Comparison of ENCODE assay signal across 12 cellular contexts in genomic region chr5:132264546-132265335, GRCh38. TPM values are rescaled to one million over a fixed set of nuclear protein-coding genes. Genes with fewer than 3 reads are reported as not detected.
DNase-seq lines count a peak whose midpoint lies in the region; ATAC-seq and TF ChIP-seq lines count a peak whose summit lies in the region.
"Had no signal": no experiment of that assay in that cellular context is flagged by ENCODE, and none has a peak within 500 bp of the region (broad histone marks: within the 10 kb centered on the region; RNA-seq: fewer than 3 reads in every experiment).

No MANE protein-coding gene starts in this region.

- H3K4me3 Mint-ChIP-seq in HFFc6, result no peak overlapping the region
- H3K4me3 Mint-ChIP-seq in stimulated activated effector memory CD8-positive, alpha-beta T cell treated with anti-CD3 and anti-CD28 coated beads, Interleukin-12 subunit alpha, Interleukin-12 subunit beta, amount 100 ng/mL, for 72 hours, result no peak overlapping the region

- H3K36me3 ChIP-seq in ascending aorta (peaks cover 6 to 20% of the 10 kb centered on the region in 2 donors), lung (ENCODE audit: control insufficient read depth in 2 of 2, insufficient read depth in 2 of 2, low read length in 2 of 2) (no peaks in the 10 kb centered on the region)

- H3K4me3 ChIP-seq in ascending aorta (no peak overlapping the region), lung (no peak overlapping the region)

- 83 to 87% methylated on average over 4 of the region's 4 CpGs for WGBS in lung, 2 donors

- intact Hi-C loops in ascending aorta (cut with DNase I), result loop anchor here (2.0 to 5.0 kb wide), 2 partner anchors 30 to 103 kb away; partner anchors contain the start of genes SLC22A4 and SLC22A5

- H3K9me3 Mint-ChIP-seq in HFFc6, result no peaks in the 10 kb centered on the region
- H3K9me3 Mint-ChIP-seq in stimulated activated effector memory CD8-positive, alpha-beta T cell treated with anti-CD3 and anti-CD28 coated beads, Interleukin-12 subunit alpha, Interleukin-12 subunit beta, amount 100 ng/mL, for 72 hours, result no peaks in the 10 kb centered on the region

- H3K9me3 ChIP-seq in ascending aorta (no peaks in the 10 kb centered on the region), lung (ENCODE audit: control insufficient read depth in 2 of 2, insufficient read depth in 1 of 2, low read length in 1 of 2) (no peaks in the 10 kb centered on the region)

- DNase-seq in HFFc6 (no peak), ascending aorta (ENCODE audit: low spot score in 2 of 2) (peak in 1 of 2 donors; percentile 59), lung (ENCODE audit: low spot score) (peak; percentile 24)
- DNase-seq in stimulated activated effector memory CD8-positive, alpha-beta T cell treated with anti-CD3 and anti-CD28 coated beads, Interleukin-12 subunit alpha, Interleukin-12 subunit beta, amount 100 ng/mL, for 72 hours (ENCODE audit: low spot score in 2 of 2), result peak in 1 of 2 donors; percentile 40
- DNase-seq: activated CD4-positive, CD25-positive, alpha-beta regulatory T cell treated with anti-CD3 and anti-CD28 coated beads, Interleukin-2, amount 50 U/mL, for 72 hours; DND-41; NCI-H1436 treated with DMSO at 0.1 percent for 48 hours had no signal

- no peaks in the 10 kb centered on the region for H3K36me3 Mint-ChIP-seq in HFFc6 (ENCODE audit: low read depth)
- H3K36me3 Mint-ChIP-seq in stimulated activated effector memory CD8-positive, alpha-beta T cell treated with anti-CD3 and anti-CD28 coated beads, Interleukin-12 subunit alpha, Interleukin-12 subunit beta, amount 100 ng/mL, for 72 hours, result no peaks in the 10 kb centered on the region

- H3K4me1 ChIP-seq in ascending aorta, result peaks cover 24 to 54% of the 10 kb centered on the region in 2 donors
- H3K4me1 ChIP-seq in lung (ENCODE audit: control insufficient read depth in 2 of 2, insufficient read depth in 2 of 2, low read length in 2 of 2), result peaks cover 0 to 12% of the 10 kb centered on the region in 2 donors

- no peak for TF ChIP-seq POLR2A in GM18505 (IDR thresholded peaks at IDR 0.05; ENCODE audit: borderline replicate concordance, extremely low read depth, insufficient read depth, insufficient read length)

- H3K27me3 ChIP-seq in ascending aorta, result no peaks in the 10 kb centered on the region
- no peaks in the 10 kb centered on the region for H3K27me3 ChIP-seq in lung (ENCODE audit: control insufficient read depth, insufficient read depth)

- H3K27ac ChIP-seq in ascending aorta (peak overlapping the region; percentile 94 to 98), lung (ENCODE audit: low read depth in 1 of 2, low read length in 1 of 2) (no peak overlapping the region)

- H3K4me1 Mint-ChIP-seq in HFFc6 (ENCODE audit: low read depth), result peaks cover 90% of the 10 kb centered on the region
- peaks cover 51% of the 10 kb centered on the region for H3K4me1 Mint-ChIP-seq in stimulated activated effector memory CD8-positive, alpha-beta T cell treated with anti-CD3 and anti-CD28 coated beads, Interleukin-12 subunit alpha, Interleukin-12 subunit beta, amount 100 ng/mL, for 72 hours

- no peaks in the 10 kb centered on the region for H3K27me3 Mint-ChIP-seq in HFFc6 (ENCODE audit: insufficient read depth)

- ATAC-seq in lung (ENCODE audit: insufficient read depth, low FRiP score) (no peak), HG02938 (IDR thresholded peaks at IDR 0.05; ENCODE audit: unreplicated experiment) (no peak), GM21723 (IDR thresholded peaks at IDR 0.05; ENCODE audit: unreplicated experiment) (no peak), HG03025 (IDR thresholded peaks at IDR 0.05; ENCODE audit: low FRiP score, unreplicated experiment) (no peak), GM18505 (IDR thresholded peaks at IDR 0.05; ENCODE audit: unreplicated experiment) (no peak)
- ATAC-seq in stimulated activated effector memory CD8-positive, alpha-beta T cell treated with anti-CD3 and anti-CD28 coated beads, Interleukin-12 subunit alpha, Interleukin-12 subunit beta, amount 100 ng/mL, for 72 hours, result no peak

- H3K27ac Mint-ChIP-seq in HFFc6, result peak overlapping the region; percentile 100
- H3K27ac Mint-ChIP-seq in stimulated activated effector memory CD8-positive, alpha-beta T cell treated with anti-CD3 and anti-CD28 coated beads, Interleukin-12 subunit alpha, Interleukin-12 subunit beta, amount 100 ng/mL, for 72 hours, result peak overlapping the region; percentile 44

- TF ChIP-seq CTCF in HFFc6 (IDR thresholded peaks at IDR 0.05) (no peak), ascending aorta (IDR thresholded peaks at IDR 0.05) (no peak), lung (IDR thresholded peaks at IDR 0.05; ENCODE audit: control extremely low read depth, extremely low read depth) (no peak)

RNA-seq across cellular contexts. Expression of gene PDLIM4, which starts 7.2 kb away (rescaled TPM):
- 10 to 100 TPM in 4 of 6 experiments, 1 to 10 TPM in 2; 2.5 to 26.4 (median 23.7) TPM for total RNA-seq in HFFc6 (2021; fragmentation: NEBNext Ultra II Directional; extraction: Animal tissue kit (Norgen Biotek cat#: 25700))
- total RNA-seq in ascending aorta, result 49.1 TPM
- 10 to 100 TPM in 1 of 2 donors, 1 to 10 TPM in 1; 7.3 to 13.8 TPM for total RNA-seq in lung
- polyA plus RNA-seq in lung, result 10 to 100 TPM in 1 of 2 donors, 1 to 10 TPM in 1; 8.3 to 10.9 TPM
- total RNA-seq: mononuclear cell had no signal

RNA-seq across cellular contexts. Expression of gene SLC22A4, which starts 29.5 kb away (rescaled TPM):
- total RNA-seq in HFFc6 (2021; fragmentation: NEBNext Ultra II Directional; extraction: Animal tissue kit (Norgen Biotek cat#: 25700)), result 10 to 100 TPM; 10.8 to 12.6 (median 11.4) TPM
- total RNA-seq in ascending aorta, result 18.1 TPM
- 10 to 100 TPM; 10.9 to 18.1 TPM for total RNA-seq in lung
- polyA plus RNA-seq in lung, result 10 to 100 TPM in 1 of 2 donors, 1 to 10 TPM in 1; 3.6 to 15.7 TPM

RNA-seq across cellular contexts. Expression of gene P4HA2, which starts 37.1 kb away (rescaled TPM):
- 100 to 1,000 TPM; 136 to 198 (median 142) TPM for total RNA-seq in HFFc6 (2021; fragmentation: NEBNext Ultra II Directional; extraction: Animal tissue kit (Norgen Biotek cat#: 25700))
- total RNA-seq in ascending aorta, result 22.6 TPM
- 10 to 100 TPM; 37.8 to 62.3 TPM for total RNA-seq in lung
- polyA plus RNA-seq in lung, result 10 to 100 TPM; 20.3 to 36.5 TPM

Comparison
In these comparisons a context has a peak if more than half of its experiments do, and no peak if none do; other contexts are left out.
1. H3K27ac ChIP-seq: peak in ascending aorta (2 of 2); none in lung (0 of 2).